In the genomic region with DNA sequence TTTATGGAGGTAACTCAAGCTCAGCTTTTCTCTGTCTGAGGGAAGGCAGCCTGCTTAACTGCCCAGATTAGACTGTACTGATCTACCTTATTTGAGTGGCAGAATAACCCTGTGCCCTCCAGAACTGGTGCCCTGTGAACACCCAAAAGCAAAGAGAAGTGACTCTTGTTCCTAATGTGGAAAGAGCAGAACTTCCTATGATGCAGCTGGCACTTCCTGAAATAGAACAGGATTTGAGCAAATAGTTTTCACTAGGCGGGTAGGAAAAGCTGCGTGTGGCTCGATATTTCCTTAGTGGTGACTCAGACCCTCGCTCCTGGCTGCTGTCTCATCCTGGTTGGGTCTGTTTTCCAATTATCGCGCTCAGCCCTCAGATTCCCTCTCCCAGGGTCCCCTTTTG, we compare ENCODE assay signal across 10 cellular contexts.
DNase-seq lines count a peak whose midpoint lies in the region; ATAC-seq and TF ChIP-seq lines count a peak whose summit lies in the region.
"Had no signal": no experiment of that assay in that cellular context is flagged by ENCODE, and none has a peak within 500 bp of the region (broad histone marks: within the 10 kb centered on the region; RNA-seq: fewer than 3 reads in every experiment).

No MANE protein-coding gene starts in this region.

- no peaks in the 10 kb centered on the region for H3K9me3 Mint-ChIP-seq in activated CD4-positive, alpha-beta T cell treated with anti-CD3 and anti-CD28 coated beads for 36 hours (ENCODE audit: low read depth)

- no peak for ATAC-seq in HG02938 (IDR thresholded peaks at IDR 0.05; ENCODE audit: unreplicated experiment)
- no peak for ATAC-seq in activated CD4-positive, alpha-beta T cell treated with anti-CD3 and anti-CD28 coated beads for 36 hours

- no peaks in the 10 kb centered on the region for H3K36me3 ChIP-seq in mucosa of stomach (ENCODE audit: control insufficient read depth, insufficient read depth, low read length)

- intact Hi-C loops in activated CD4-positive, alpha-beta T cell treated with anti-CD3 and anti-CD28 coated beads for 36 hours (cut with DNase I, micrococcal nuclease), result no loop called here

- H3K9ac ChIP-seq in mucosa of stomach (ENCODE audit: low read length), result peak overlapping the region; percentile 11

- POLR2A ChIA-PET in AG04449 (lab: Yijun Ruan, JAX), result no interaction called here
- POLR2A ChIA-PET in activated CD4-positive, alpha-beta T cell treated with anti-CD3 and anti-CD28 coated beads for 36 hours (lab: Charles Lee), result no interaction called here

- DNase-seq in AG04449 (ENCODE audit: low read depth, low spot score) (no peak), MV-4-11 (lab: John Stamatoyannopoulos, UW) (peak; percentile 21), epithelial cell of esophagus (ENCODE audit: low read depth) (peak; percentile 90), GM20000 (ENCODE audit: low spot score) (no peak), SKM-1 (lab: John Stamatoyannopoulos, UW; ENCODE audit: unreplicated experiment) (no peak)
- DNase-seq in activated CD4-positive, alpha-beta T cell treated with anti-CD3 and anti-CD28 coated beads for 36 hours, result no peak
- DNase-seq: activated CD8-positive, alpha-beta memory T cell treated with anti-CD3 and anti-CD28 coated beads for 24 hours; DMS 273 treated with DMSO at 0.1 percent for 48 hours had no signal

- no peaks in the 10 kb centered on the region for H3K36me3 Mint-ChIP-seq in activated CD4-positive, alpha-beta T cell treated with anti-CD3 and anti-CD28 coated beads for 36 hours (ENCODE audit: low read depth)

- H3K27me3 Mint-ChIP-seq in activated CD4-positive, alpha-beta T cell treated with anti-CD3 and anti-CD28 coated beads for 36 hours, result peaks cover 3% of the 10 kb centered on the region

- H3K4me3 ChIP-seq in AG04449 (ENCODE audit: low read depth, low read length) (no peak overlapping the region), epithelial cell of esophagus (ENCODE audit: low read length) (no peak overlapping the region), mucosa of stomach (ENCODE audit: low read length) (no peak overlapping the region)

- no peak overlapping the region for H3K27ac Mint-ChIP-seq in activated CD4-positive, alpha-beta T cell treated with anti-CD3 and anti-CD28 coated beads for 36 hours

- peaks cover 33% of the 10 kb centered on the region for H3K4me1 ChIP-seq in mucosa of stomach (ENCODE audit: control insufficient read depth, insufficient read depth, low read length)

- no peaks in the 10 kb centered on the region for H3K27me3 ChIP-seq in mucosa of stomach (ENCODE audit: control insufficient read depth, insufficient read depth, low read length)

- H3K4me1 Mint-ChIP-seq in activated CD4-positive, alpha-beta T cell treated with anti-CD3 and anti-CD28 coated beads for 36 hours, result no peaks in the 10 kb centered on the region

- H3K9me3 ChIP-seq in mucosa of stomach (ENCODE audit: control insufficient read depth, low read length), result no peaks in the 10 kb centered on the region

- H3K4me3 Mint-ChIP-seq in activated CD4-positive, alpha-beta T cell treated with anti-CD3 and anti-CD28 coated beads for 36 hours, result no peak overlapping the region

- TF ChIP-seq CTCF in AG04449 (IDR thresholded peaks at IDR 0.05; ENCODE audit: insufficient read depth, low read length, missing control alignments) (peak; percentile 4), epithelial cell of esophagus (IDR thresholded peaks at IDR 0.05; ENCODE audit: insufficient read depth, low read depth, low read length, missing control alignments) (no peak), GM20000 (IDR thresholded peaks at IDR 0.05; ENCODE audit: extremely low read depth, missing control alignments) (no peak)

- CTCF ChIA-PET in AG04449 (lab: Yijun Ruan, JAX), result interaction anchor here (0.7 to 1.4 kb wide), 5 partner anchors 15 to 232 kb away, joined by 3 to 5 read pairs (median 3); no protein-coding TSS in a partner anchor
- CTCF ChIA-PET in activated CD4-positive, alpha-beta T cell treated with anti-CD3 and anti-CD28 coated beads for 36 hours (lab: Charles Lee), result interaction anchor here (0.6 kb wide), 1 partner anchor 16 kb away, joined by 3 read pairs; no protein-coding TSS in a partner anchor

Comparison
In these comparisons a context has a peak if more than half of its experiments do, and no peak if none do; other contexts are left out.
1. DNase-seq: peak in MV-4-11 (single experiment) and epithelial cell of esophagus (single experiment); none in AG04449 (single experiment), GM20000 (single experiment), SKM-1 (single experiment) and activated CD4-positive, alpha-beta T cell treated with anti-CD3 and anti-CD28 coated beads for 36 hours (single experiment).